ENCODE assay signal across 17 cellular contexts in genomic region chr14:102905116-102906108, GRCh38. TPM values are rescaled to one million over a fixed set of nuclear protein-coding genes. Genes with fewer than 3 reads are reported as not detected.
DNase-seq lines count a peak whose midpoint lies in the region; ATAC-seq and TF ChIP-seq lines count a peak whose summit lies in the region.
"Had no signal": no experiment of that assay in that cellular context is flagged by ENCODE, and none has a peak within 500 bp of the region (broad histone marks: within the 10 kb centered on the region; RNA-seq: fewer than 3 reads in every experiment).

No MANE protein-coding gene starts in this region.

- H3K4me1 Mint-ChIP-seq in central memory CD8-positive, alpha-beta T cell = peaks cover 27% of the 10 kb centered on the region

- no peak overlapping the region for H2AFZ ChIP-seq in Karpas-422 (ENCODE audit: low read length)

- no peak overlapping the region for H3K4me3 Mint-ChIP-seq in central memory CD8-positive, alpha-beta T cell
- H3K4me3 Mint-ChIP-seq: CD4-positive, CD25-positive, alpha-beta regulatory T cell had no signal

- no peaks in the 10 kb centered on the region for H4K20me1 ChIP-seq in Karpas-422 (ENCODE audit: insufficient read depth, low read depth, low read length)

- H3K36me3 Mint-ChIP-seq in central memory CD8-positive, alpha-beta T cell (ENCODE audit: insufficient read depth) = peaks cover 34% of the 10 kb centered on the region

- ATAC-seq in Right ventricle myocardium inferior (no peak), heart left ventricle (no peak), sciatic nerve (no peak), GM18502 (IDR thresholded peaks at IDR 0.05; ENCODE audit: poor library complexity, unreplicated experiment) (no peak)
- ATAC-seq in central memory CD8-positive, alpha-beta T cell (replicated peaks; ENCODE audit: extremely low read depth, poor library complexity, severe bottlenecking) = no peak

- no peak overlapping the region for H3K9ac ChIP-seq in Karpas-422 (ENCODE audit: low read length)
- H3K9ac ChIP-seq: SK-N-SH had no signal

- no peaks in the 10 kb centered on the region for H3K9me3 Mint-ChIP-seq in central memory CD8-positive, alpha-beta T cell
- H3K9me3 Mint-ChIP-seq: CD4-positive, CD25-positive, alpha-beta regulatory T cell had no signal

- no peak for TF ChIP-seq CTCF in heart left ventricle (IDR thresholded peaks at IDR 0.05)
- TF ChIP-seq CTCF in BE2C (IDR thresholded peaks at IDR 0.05; ENCODE audit: low read depth, low read length) = no peak

- 95 to 97% (median 96%) methylated on average over 38 of the region's 38 CpGs for WGBS in heart left ventricle, 4 donors

- H3K27me3 ChIP-seq in heart left ventricle = no peaks in the 10 kb centered on the region
- H3K27me3 ChIP-seq in Karpas-422 (ENCODE audit: low read length) = no peaks in the 10 kb centered on the region
- H3K27me3 ChIP-seq in BE2C = no peaks in the 10 kb centered on the region

- H3K27ac Mint-ChIP-seq in central memory CD8-positive, alpha-beta T cell (ENCODE audit: low read depth) = peak overlapping the region; percentile 65

- no peak overlapping the region for H3K4me2 ChIP-seq in Karpas-422 (ENCODE audit: low read depth, low read length, poor library complexity, severe bottlenecking)
- H3K4me2 ChIP-seq: SK-N-SH had no signal

- H3K79me2 ChIP-seq in Karpas-422 (ENCODE audit: low read length) = peaks cover 25% of the 10 kb centered on the region

- intact Hi-C loops in Right ventricle myocardium inferior (cut with DNase I) (no loop called here), heart left ventricle (cut with DNase I) (loop anchor here in 1 of 10 donors (5.0 kb wide), 1 partner anchor 128 kb away; the partner anchor contains the start of gene TRAF3), sciatic nerve (cut with DNase I) (no loop called here)

- H3K9me2 ChIP-seq in Karpas-422 (replicated peaks; ENCODE audit: insufficient read depth, low read length) = no peaks in the 10 kb centered on the region
- H3K9me2 ChIP-seq: SK-N-SH had no signal

- peaks cover 0 to 64% (median 19%) of the 10 kb centered on the region in 9 donors for H3K36me3 ChIP-seq in heart left ventricle
- H3K36me3 ChIP-seq in Karpas-422 (ENCODE audit: insufficient read depth, low read length) = peaks cover 47% of the 10 kb centered on the region
- H3K36me3 ChIP-seq in BE2C = peaks cover 12% of the 10 kb centered on the region

- H3K27me3 Mint-ChIP-seq in central memory CD8-positive, alpha-beta T cell = no peaks in the 10 kb centered on the region
- H3K27me3 Mint-ChIP-seq: CD4-positive, CD25-positive, alpha-beta regulatory T cell had no signal

- H3K4me3 ChIP-seq in heart left ventricle (no peak overlapping the region), Karpas-422 (ENCODE audit: low read length) (no peak overlapping the region), BE2C (ENCODE audit: low read depth, low read length) (no peak overlapping the region)

- DNase-seq in Right ventricle myocardium inferior (ENCODE audit: missing footprints) (peak; percentile 22), heart left ventricle (no peak), Karpas-422 (no peak), sciatic nerve (ENCODE audit: low spot score) (peak; percentile 51), BE2C (no peak)
- DNase-seq in central memory CD8-positive, alpha-beta T cell (ENCODE audit: low spot score in 2 of 2) = no peak
- no peak for DNase-seq in NK-92 treated with Interleukin-12 subunit alpha and Interleukin-12 subunit beta, amount 100 ng/mL, for 24 hours (lab: John Stamatoyannopoulos, UW)
- DNase-seq: ACHN; AML-193; CD4-positive, CD25-positive, alpha-beta regulatory T cell; NCI-H1930; NCI-H2171; NCI-H446; NCI-H748 treated with DMSO at 0.1 percent for 48 hours; SK-N-SH had no signal

- H3K27ac ChIP-seq in heart left ventricle (no peak overlapping the region), Karpas-422 (ENCODE audit: low read length) (peak overlapping the region; percentile 31; the same call in 1 of the 2 replicates)

- H3K4me1 ChIP-seq in heart left ventricle (peaks cover 0 to 16% (median 0%) of the 10 kb centered on the region in 12 donors), Karpas-422 (ENCODE audit: low read length) (peaks cover 35% of the 10 kb centered on the region), BE2C (no peaks in the 10 kb centered on the region)

- H3K9me3 ChIP-seq in heart left ventricle (no peaks in the 10 kb centered on the region), Karpas-422 (ENCODE audit: low read length) (no peaks in the 10 kb centered on the region), BE2C (no peaks in the 10 kb centered on the region)
- H3K9me3 ChIP-seq: SK-N-SH had no signal

- no peak for TF ChIP-seq POLR2A in heart left ventricle (IDR thresholded peaks at IDR 0.05)

RNA-seq across cellular contexts. Expression of gene AMN, which starts 17.1 kb away (rescaled TPM):
- total RNA-seq in Right ventricle myocardium inferior (0.14 TPM), heart left ventricle (under 1 TPM in 1 of 9 donors, not detected in 8; 0.36 TPM), sciatic nerve (0.40 TPM)
- polyA plus RNA-seq in heart left ventricle = under 1 TPM; 0.11 to 0.21 TPM
- 7.7 and 16.7 TPM in 2 replicates for total RNA-seq in Karpas-422 (2014; rRNA removed; shearing (Covaris generic); ENCODE audit: low replicate concordance)
- 1.2 TPM for polyA plus RNA-seq in BE2C (2012; ENCODE audit: insufficient read depth, insufficient read length, low read depth)
- total RNA-seq: HT1080 had no signal

Comparison
In these comparisons a context has a peak if more than half of its experiments do, and no peak if none do; other contexts are left out.
1. DNase-seq: peak in Right ventricle myocardium inferior (single experiment) and sciatic nerve (single experiment); none in heart left ventricle (0 of 5), Karpas-422 (single experiment), central memory CD8-positive, alpha-beta T cell (0 of 2), NK-92 treated with Interleukin-12 subunit alpha and Interleukin-12 subunit beta, amount 100 ng/mL, for 24 hours (single experiment) and BE2C (single experiment).